Comparison of ENCODE assay signal across 8 cellular contexts in genomic region chr9:92140074-92140753, GRCh38. TPM values are rescaled to one million over a fixed set of nuclear protein-coding genes. Genes with fewer than 3 reads are reported as not detected.
DNase-seq lines count a peak whose midpoint lies in the region; ATAC-seq and TF ChIP-seq lines count a peak whose summit lies in the region.

No MANE protein-coding gene starts in this region.

- H3K27ac ChIP-seq in lung (ENCODE audit: low read depth in 1 of 2, low read length in 1 of 2) = no peak overlapping the region

- ATAC-seq in HG02885 (IDR thresholded peaks at IDR 0.05; ENCODE audit: poor library complexity, unreplicated experiment) = peak; percentile 58
- ATAC-seq in lung (ENCODE audit: insufficient read depth, low FRiP score) = peak; percentile 70

- WGBS in lung, 2 donors = 20 to 21% methylated on average over 16 of the region's 16 CpGs

- DNase-seq in EL = peak; percentile 72
- DNase-seq in NCI-H510A (lab: John Stamatoyannopoulos, UW) = peak; percentile 29
- peak; percentile 61 to 64 for DNase-seq in activated CD4-positive, alpha-beta T cell treated with anti-CD3 and anti-CD28 coated beads, Interleukin-2, amount 50 U/mL, for 4 hours
- DNase-seq in dermis blood vessel endothelial cell = peak; percentile 85
- DNase-seq in lung (ENCODE audit: low spot score) = peak; percentile 79
- peak; percentile 53 for DNase-seq in stimulated activated CD8-positive, alpha-beta memory T cell treated with anti-CD3 and anti-CD28 coated beads, Interleukin-15, amount 100 ng/mL, for 24 hours (ENCODE audit: low read depth)
- no peak for DNase-seq in NCI-H187 (lab: John Stamatoyannopoulos, UW)

- H3K4me1 ChIP-seq in lung (ENCODE audit: control insufficient read depth in 2 of 2, insufficient read depth in 2 of 2, low read length in 2 of 2) = no peaks in the 10 kb centered on the region

- no peaks in the 10 kb centered on the region for H3K36me3 ChIP-seq in lung (ENCODE audit: control insufficient read depth in 2 of 2, insufficient read depth in 2 of 2, low read length in 2 of 2)

- peak; percentile 60 for TF ChIP-seq CTCF in lung (IDR thresholded peaks at IDR 0.05; ENCODE audit: control extremely low read depth, extremely low read depth)

- H3K4me3 ChIP-seq in lung = no peak overlapping the region

- H3K9me3 ChIP-seq in lung (ENCODE audit: control insufficient read depth in 2 of 2, insufficient read depth in 1 of 2, low read length in 1 of 2) = no peaks in the 10 kb centered on the region

- H3K27me3 ChIP-seq in lung (ENCODE audit: control insufficient read depth, insufficient read depth) = no peaks in the 10 kb centered on the region

RNA-seq across cellular contexts. Expression of gene SPTLC1, which starts 25.0 kb away (rescaled TPM):
- total RNA-seq in dermis blood vessel endothelial cell (121 and 127 TPM in 2 replicates), lung (100 to 1,000 TPM in 1 of 2 donors, 10 to 100 TPM in 1; 64.7 to 137 TPM)
- 10 to 100 TPM; 20.8 to 52.4 TPM for polyA plus RNA-seq in lung

Comparison
In these comparisons a context has a peak if more than half of its experiments do, and no peak if none do; other contexts are left out.
1. DNase-seq: peak in EL (single experiment), NCI-H510A (single experiment), activated CD4-positive, alpha-beta T cell treated with anti-CD3 and anti-CD28 coated beads, Interleukin-2, amount 50 U/mL, for 4 hours (2 of 2), dermis blood vessel endothelial cell (single experiment), lung (single experiment) and stimulated activated CD8-positive, alpha-beta memory T cell treated with anti-CD3 and anti-CD28 coated beads, Interleukin-15, amount 100 ng/mL, for 24 hours (single experiment); none in NCI-H187 (0 of 2).